In genomic region chr10:104802941-104803340, GRCh38 we compare ENCODE assay signal across 22 cellular contexts.
"Had no signal": no experiment of that assay in that cellular context is flagged by ENCODE, and none has a peak within 500 bp of the region (broad histone marks: within the 10 kb centered on the region; RNA-seq: fewer than 3 reads in every experiment).

No MANE protein-coding gene starts in this region.

- ATAC-seq: HepG2, Panc1 had no signal

- DNase-seq: IMR-90, Karpas-422, KG1, MM.1S, NCI-H1092 treated with DMSO at 0.1 percent for 48 hours, NCI-H1436, NCI-H187, NCI-H2029, NCI-H2081 treated with DMSO at 0.1 percent for 48 hours, NCI-H2171, NCI-H226, NCI-H446, NCI-H510A, NCI-H524 treated with DMSO at 0.1 percent for 48 hours, NCI-H69, NCI-H774, SHP77, SK-N-SH, SW 1271 had no signal

- H3K4me2 ChIP-seq: SK-N-SH had no signal

- H3K27ac ChIP-seq: RWPE1 had no signal

- H3K9me3 ChIP-seq: SK-N-SH had no signal

- H3K9ac ChIP-seq: SK-N-SH had no signal
